12 cellular contexts compared by ENCODE assay signal in genomic region chr22:19663821-19664325, GRCh38. TPM values are rescaled to one million over a fixed set of nuclear protein-coding genes. Genes with fewer than 3 reads are reported as not detected.
DNase-seq lines count a peak whose midpoint lies in the region; ATAC-seq, FAIRE-seq and TF ChIP-seq lines count a peak whose summit lies in the region.
"Had no signal": no experiment of that assay in that cellular context is flagged by ENCODE, and none has a peak within 500 bp of the region (broad histone marks: within the 10 kb centered on the region; RNA-seq: fewer than 3 reads in every experiment).

No MANE protein-coding gene starts in this region.

- FAIRE-seq in GM19239 (lab: Jason Lieb, UNC), result no peak
- FAIRE-seq: G401.6 had no signal

- H3K9me3 ChIP-seq in breast epithelium, result no peaks in the 10 kb centered on the region
- H3K9me3 ChIP-seq: neutrophil had no signal

- H3K27me3 ChIP-seq in breast epithelium, result no peaks in the 10 kb centered on the region
- H3K27me3 ChIP-seq: neutrophil had no signal

- intact Hi-C loops in breast epithelium (cut with DNase I; ENCODE audit: low total_unique reads), result no loop called here

- no peak for ATAC-seq in GM18909 (IDR thresholded peaks at IDR 0.05; ENCODE audit: poor library complexity, unreplicated experiment)

- no peaks in the 10 kb centered on the region for H3K36me3 ChIP-seq in breast epithelium
- H3K36me3 ChIP-seq: neutrophil had no signal

- no peak for TF ChIP-seq POLR2A in breast epithelium (IDR thresholded peaks at IDR 0.05)

- peak; percentile 49 for DNase-seq in DMS153 (lab: John Stamatoyannopoulos, UW)
- peak; percentile 44 for DNase-seq in NCI-H2107 treated with DMSO at 0.1 percent for 48 hours (lab: John Stamatoyannopoulos, UW; ENCODE audit: unreplicated experiment)
- DNase-seq in breast epithelium (ENCODE audit: low spot score in 2 of 2), result peak in 1 of 2 donors; percentile 36
- DNase-seq in non-pigmented ciliary epithelial cell (ENCODE audit: low read depth), result peak; percentile 9
- DNase-seq in GM19239 (ENCODE audit: insufficient read length, low spot score), result no peak
- no peak for DNase-seq in hippocampal formation (lab: John Stamatoyannopoulos, UW)
- no peak for DNase-seq in HuH-7 (ENCODE audit: low spot score)
- DNase-seq: activated naive CD4-positive, alpha-beta T cell treated with anti-CD3 and anti-CD28 coated beads, Interleukin-2, amount 10 ng/mL, durations not matched to agents 7 days and 5 days had no signal

- peak overlapping the region in 2 of 3 donors; percentile 9 for H3K4me3 ChIP-seq in breast epithelium

- H3K4me1 ChIP-seq in breast epithelium, result no peaks in the 10 kb centered on the region

- H3K27ac ChIP-seq in breast epithelium, result peak overlapping the region in 1 of 2 donors; percentile 36
- H3K27ac ChIP-seq: neutrophil had no signal

- no peak for TF ChIP-seq CTCF in breast epithelium (IDR thresholded peaks at IDR 0.05)

RNA-seq across cellular contexts. Expression of gene SEPTIN5, which starts 50.4 kb away (rescaled TPM):
- total RNA-seq in breast epithelium, result 10 to 100 TPM in 2 of 3 donors, 1 to 10 TPM in 1; 5.4 to 33.8 (median 18.4) TPM
- total RNA-seq: T-helper 1 cell treated with Interleukin-12 subunit alpha and Interleukin-12 subunit beta and Interleukin-4 antibody, amounts not matched to agents 30 ng/mL and 1 ng/mL, for 36 hours had no signal

RNA-seq across cellular contexts. Expression of gene GP1BB, which starts 59.5 kb away (rescaled TPM):
- 1 to 10 TPM; 1.3 to 6.2 (median 2.9) TPM for total RNA-seq in breast epithelium
- total RNA-seq: T-helper 1 cell treated with Interleukin-12 subunit alpha and Interleukin-12 subunit beta and Interleukin-4 antibody, amounts not matched to agents 30 ng/mL and 1 ng/mL, for 36 hours had no signal

Comparison
In these comparisons a context has a peak if more than half of its experiments do, and no peak if none do; other contexts are left out.
1. DNase-seq: peak in DMS153 (single experiment), NCI-H2107 treated with DMSO at 0.1 percent for 48 hours (single experiment) and non-pigmented ciliary epithelial cell (single experiment); none in GM19239 (single experiment), hippocampal formation (0 of 2) and HuH-7 (single experiment).